In genomic region chr17:44006581-44007345, GRCh38 we compare ENCODE assay signal across 8 cellular contexts. TPM values are rescaled to one million over a fixed set of nuclear protein-coding genes. Genes with fewer than 3 reads are reported as not detected.
DNase-seq lines count a peak whose midpoint lies in the region; ATAC-seq, FAIRE-seq and TF ChIP-seq lines count a peak whose summit lies in the region.

No MANE protein-coding gene starts in this region.

- FAIRE-seq in keratinocyte (lab: Jason Lieb, UNC) = peak; percentile 65

- peaks cover 11% of the 10 kb centered on the region for H3K36me3 Mint-ChIP-seq in activated B cell treated with CpG ODN at 0.5 μM for 24 hours (ENCODE audit: low read depth)

- peak overlapping the region; percentile 76 for H3K27ac Mint-ChIP-seq in activated B cell treated with CpG ODN at 0.5 μM for 24 hours

- H3K36me3 ChIP-seq in keratinocyte (ENCODE audit: control insufficient read depth in 2 of 2, extremely low read depth in 1 of 2, insufficient read depth in 2 of 2, low read length in 2 of 2) = peaks cover 6 to 9% of the 10 kb centered on the region in 2 experiments

- peaks cover 13% of the 10 kb centered on the region for H3K27me3 Mint-ChIP-seq in activated B cell treated with CpG ODN at 0.5 μM for 24 hours

- no peaks in the 10 kb centered on the region for H3K79me2 ChIP-seq in keratinocyte (ENCODE audit: control insufficient read depth, insufficient read depth, low read length)

- H3K9me3 ChIP-seq in keratinocyte (ENCODE audit: control insufficient read depth, low read depth, low read length) = no peaks in the 10 kb centered on the region

- peak overlapping the region; percentile 90 for H3K4me3 Mint-ChIP-seq in activated B cell treated with CpG ODN at 0.5 μM for 24 hours

- peak overlapping the region; percentile 78 for H2AFZ ChIP-seq in keratinocyte (ENCODE audit: control insufficient read depth, low read length)

- H3K9ac ChIP-seq in keratinocyte (ENCODE audit: control insufficient read depth, extremely low read depth, insufficient read depth, low read length) = peak overlapping the region; percentile 74

- H3K27ac ChIP-seq in caudate nucleus (ENCODE audit: low read depth, low read length) = no peak overlapping the region
- peak overlapping the region; percentile 67 for H3K27ac ChIP-seq in keratinocyte (ENCODE audit: control insufficient read depth, insufficient read depth, low read length)

- peaks cover 34% of the 10 kb centered on the region for H3K4me1 ChIP-seq in keratinocyte (ENCODE audit: control insufficient read depth, extremely low read depth, insufficient read depth, low read length)

- TF ChIP-seq CTCF in GM12875 (IDR thresholded peaks at IDR 0.05; ENCODE audit: borderline replicate concordance, insufficient read depth, low read depth, low read length) (peak; percentile 56), activated B cell treated with CpG ODN at 0.5 μM for 24 hours (IDR thresholded peaks at IDR 0.05) (no peak), keratinocyte (optimal IDR thresholded peaks at IDR 0.05 in 1 of 3, IDR thresholded peaks at IDR 0.05 in 1 of 3, conservative IDR thresholded peaks at IDR 0.05 in 1 of 3; ENCODE audit: extremely low read depth in 1 of 3, insufficient read depth in 2 of 3, low read length in 3 of 3) (peak; percentile 52 to 74 (median 71))

- H3K4me2 ChIP-seq in keratinocyte (ENCODE audit: control insufficient read depth, extremely low read depth, insufficient read depth, low read depth, low read length) = peak overlapping the region; percentile 94

- peaks cover 24% of the 10 kb centered on the region for H3K4me1 Mint-ChIP-seq in activated B cell treated with CpG ODN at 0.5 μM for 24 hours

- intact Hi-C loops in activated B cell treated with CpG ODN at 0.5 μM for 24 hours (cut with micrococcal nuclease) = loop anchor here (1.0 to 5.0 kb wide), 6 partner anchors 8 to 228 kb away; partner anchors contain the start of genes DUSP3, G6PC3, HDAC5 and MPP2

- peak; percentile 71 for DNase-seq in NCI-H345 treated with DMSO at 0.1 percent for 48 hours (lab: John Stamatoyannopoulos, UW; ENCODE audit: unreplicated experiment)
- DNase-seq in activated B cell treated with CpG ODN at 0.5 μM for 24 hours = peak; percentile 88
- DNase-seq in caudate nucleus (lab: John Stamatoyannopoulos, UW) = peak in 48 of 61 donors; percentile 8 to 83 (median 50)
- DNase-seq in keratinocyte (ENCODE audit: low read depth, low spot score) = peak; percentile 93
- DNase-seq in stimulated activated CD4-positive, alpha-beta T cell treated with anti-CD3 and anti-CD28 coated beads, Interleukin-12 subunit alpha, Interleukin-12 subunit beta, amount 100 ng/mL, for 4 hours = peak; percentile 99

- peak overlapping the region; percentile 66 for H3K4me3 ChIP-seq in GM12875 (ENCODE audit: low read depth, low read length)
- H3K4me3 ChIP-seq in keratinocyte (ENCODE audit: control insufficient read depth in 2 of 3, extremely low read depth in 1 of 3, insufficient read depth in 2 of 3, low read depth in 1 of 3, low read length in 3 of 3) = peak overlapping the region; percentile 53 to 85 (median 71)

- H3K9me3 Mint-ChIP-seq in activated B cell treated with CpG ODN at 0.5 μM for 24 hours = no peaks in the 10 kb centered on the region

- H4K20me1 ChIP-seq in keratinocyte (ENCODE audit: control insufficient read depth, extremely low read depth, insufficient read depth, low read length) = no peaks in the 10 kb centered on the region

- CTCF ChIA-PET in activated B cell treated with CpG ODN at 0.5 μM for 24 hours (lab: Charles Lee) = interaction anchor here (1.0 to 1.2 kb wide), 2 partner anchors 35 to 97 kb away, joined by 3 read pairs; no protein-coding TSS in a partner anchor

- H3K27me3 ChIP-seq in keratinocyte (ENCODE audit: control insufficient read depth, extremely low read depth, insufficient read depth, low read length) = no peaks in the 10 kb centered on the region

- no peaks in the 10 kb centered on the region for H3K9me1 ChIP-seq in keratinocyte (ENCODE audit: control insufficient read depth, extremely low read depth, insufficient read depth, low read length)

- dilution Hi-C loops in keratinocyte (cut with MboI; ENCODE audit: extremely low pct_ligation_motif_present, low sequenced_read_pairs) = no loop called here

- ATAC-seq in HG03135 (IDR thresholded peaks at IDR 0.05; ENCODE audit: unreplicated experiment) (peak; percentile 76), activated B cell treated with CpG ODN at 0.5 μM for 24 hours (ENCODE audit: low read depth) (peak; percentile 91), HG02840 (IDR thresholded peaks at IDR 0.05; ENCODE audit: low FRiP score, unreplicated experiment) (no peak)

- POLR2A ChIA-PET in activated B cell treated with CpG ODN at 0.5 μM for 24 hours (lab: Charles Lee) = interaction anchor here (0.6 to 0.8 kb wide), 2 partner anchors 210 to 215 kb away, joined by 3 read pairs; no protein-coding TSS in a partner anchor

RNA-seq across cellular contexts. Expression of gene NAGS, which starts 2.3 kb away (rescaled TPM):
- 1.0 and 1.2 TPM in 2 replicates for total RNA-seq in activated B cell treated with CpG ODN at 0.5 μM for 24 hours
- polyA plus RNA-seq in keratinocyte = 1.4 to 1.8 TPM (median 1.8 TPM) in 3 replicates
- polyA plus RNA-seq in keratinocyte (2011; ENCODE audit: low read depth) = 0.22 TPM
- 0.73 and 0.90 TPM in 2 replicates for polyA plus RNA-seq in keratinocyte (2011; cell fraction: cytosol; rRNA removed)
- polyA plus RNA-seq in keratinocyte (2011; cell fraction: nucleus; rRNA removed) = 1.3 and 1.4 TPM in 2 replicates
- 1.3 and 1.8 TPM in 2 replicates for polyA plus RNA-seq in keratinocyte (2012; ENCODE audit: low replicate concordance)
- polyA minus RNA-seq in keratinocyte = 0.63 to 1.0 TPM (median 0.77 TPM) in 3 replicates
- polyA minus RNA-seq in keratinocyte (2011; cell fraction: cytosol; rRNA and poly(A)+ RNA removed) = 0.96 TPM
- 0.78 and 1.3 TPM in 2 replicates for polyA minus RNA-seq in keratinocyte (2011; cell fraction: nucleus; rRNA and poly(A)+ RNA removed)

RNA-seq across cellular contexts. Expression of gene TMEM101, which starts 8.0 kb away (rescaled TPM):
- 23.0 and 24.6 TPM in 2 replicates for total RNA-seq in activated B cell treated with CpG ODN at 0.5 μM for 24 hours
- polyA plus RNA-seq in keratinocyte = 20.1 to 26.4 TPM (median 25.7 TPM) in 3 replicates
- polyA plus RNA-seq in keratinocyte (2011; ENCODE audit: low read depth) = 6.2 TPM
- polyA plus RNA-seq in keratinocyte (2011; cell fraction: cytosol; rRNA removed) = 11.0 and 19.7 TPM in 2 replicates
- polyA plus RNA-seq in keratinocyte (2011; cell fraction: nucleus; rRNA removed) = 27.9 and 30.5 TPM in 2 replicates
- 23.1 and 23.7 TPM in 2 replicates for polyA plus RNA-seq in keratinocyte (2012; ENCODE audit: low replicate concordance)
- 20.8 to 27.7 TPM (median 23.6 TPM) in 3 replicates for polyA minus RNA-seq in keratinocyte
- polyA minus RNA-seq in keratinocyte (2011; cell fraction: cytosol; rRNA and poly(A)+ RNA removed) = 20.5 TPM
- 16.8 and 19.4 TPM in 2 replicates for polyA minus RNA-seq in keratinocyte (2011; cell fraction: nucleus; rRNA and poly(A)+ RNA removed)

RNA-seq across cellular contexts. Expression of gene PYY, which starts 53.0 kb away (rescaled TPM):
- not detected in 2 replicates for total RNA-seq in activated B cell treated with CpG ODN at 0.5 μM for 24 hours
- not detected in 3 replicates for polyA plus RNA-seq in keratinocyte
- not detected for polyA plus RNA-seq in keratinocyte (2011; ENCODE audit: low read depth)
- polyA plus RNA-seq in keratinocyte (2011; cell fraction: cytosol; rRNA removed) = not detected in 2 replicates
- not detected in 2 replicates for polyA plus RNA-seq in keratinocyte (2011; cell fraction: nucleus; rRNA removed)
- polyA plus RNA-seq in keratinocyte (2012; ENCODE audit: low replicate concordance) = not detected in 2 replicates
- polyA minus RNA-seq in keratinocyte = not detected in 3 replicates
- not detected for polyA minus RNA-seq in keratinocyte (2011; cell fraction: cytosol; rRNA and poly(A)+ RNA removed)
- polyA minus RNA-seq in keratinocyte (2011; cell fraction: nucleus; rRNA and poly(A)+ RNA removed) = not detected in 2 replicates

RNA-seq across cellular contexts. Expression of gene LSM12, which starts 59.7 kb away (rescaled TPM):
- 57.3 and 68.7 TPM in 2 replicates for total RNA-seq in activated B cell treated with CpG ODN at 0.5 μM for 24 hours
- 40.1 to 74.3 TPM (median 49.5 TPM) in 3 replicates for polyA plus RNA-seq in keratinocyte
- polyA plus RNA-seq in keratinocyte (2011; ENCODE audit: low read depth) = 32.5 TPM
- polyA plus RNA-seq in keratinocyte (2011; cell fraction: cytosol; rRNA removed) = 44.1 and 59.8 TPM in 2 replicates
- 23.5 and 23.8 TPM in 2 replicates for polyA plus RNA-seq in keratinocyte (2011; cell fraction: nucleus; rRNA removed)
- polyA plus RNA-seq in keratinocyte (2012; ENCODE audit: low replicate concordance) = 38.9 and 48.8 TPM in 2 replicates
- polyA minus RNA-seq in keratinocyte = 38.0 to 89.3 TPM (median 75.4 TPM) in 3 replicates
- 68.3 TPM for polyA minus RNA-seq in keratinocyte (2011; cell fraction: cytosol; rRNA and poly(A)+ RNA removed)
- 11.5 and 17.5 TPM in 2 replicates for polyA minus RNA-seq in keratinocyte (2011; cell fraction: nucleus; rRNA and poly(A)+ RNA removed)
